ENCODE assay signal across 8 cellular contexts in genomic region chrX:154437398-154437752, GRCh38. TPM values are rescaled to one million over a fixed set of nuclear protein-coding genes. Genes with fewer than 3 reads are reported as not detected.
DNase-seq lines count a peak whose midpoint lies in the region; ATAC-seq and TF ChIP-seq lines count a peak whose summit lies in the region.

No MANE protein-coding gene starts in this region.

- BruUV-seq in A673 (replicated peaks; lab: Mats Ljungman, UMichigan) (no TSS peak), mammary epithelial cell (replicated peaks; lab: Mats Ljungman, UMichigan) (no TSS peak)

- H3K4me3 ChIP-seq in A673 (ENCODE audit: low read depth, low read length, poor library complexity, severe bottlenecking): peak overlapping the region; percentile 57
- peak overlapping the region; percentile 50 to 79 (median 67) for H3K4me3 ChIP-seq in mammary epithelial cell (replicated peaks in 1 of 3; ENCODE audit: insufficient read depth in 1 of 3, low read depth in 2 of 3, low read length in 3 of 3)

- DNase-seq in A673 (ENCODE audit: low spot score): no peak
- no peak for DNase-seq in mammary epithelial cell
- DNase-seq in mesothelial cell of epicardium (ENCODE audit: low spot score in 2 of 2, unreplicated experiment in 2 of 2): no peak
- no peak for DNase-seq in G401 (ENCODE audit: low spot score)
- DNase-seq in NCI-H446 (lab: John Stamatoyannopoulos, UW): no peak
- no peak for DNase-seq in GM19238 (ENCODE audit: insufficient read length, low spot score)
- no peak for DNase-seq in MV-4-11 (lab: John Stamatoyannopoulos, UW)

- intact Hi-C loops in A673 (cut with micrococcal nuclease; ENCODE audit: unreplicated experiment) (no loop called here), mammary epithelial cell (cut with micrococcal nuclease) (no loop called here)

- in situ Hi-C loops in mammary epithelial cell (cut with MboI; ENCODE audit: low sequenced_read_pairs in 2 of 2) (no loop called here), G401 (cut with HindIII; ENCODE audit: low sequenced_read_pairs) (no loop called here)

- POLR2A ChIA-PET in A673 (lab: Charles Lee; ENCODE audit: low non-redundant PET): no interaction called here

- H3K4me1 Mint-ChIP-seq in mesothelial cell of epicardium: peaks cover 11% of the 10 kb centered on the region

- peaks cover 11% of the 10 kb centered on the region for H3K4me1 ChIP-seq in A673 (ENCODE audit: insufficient read depth, low read length, poor library complexity, severe bottlenecking)
- H3K4me1 ChIP-seq in mammary epithelial cell (ENCODE audit: insufficient read depth, low read length): peaks cover 7% of the 10 kb centered on the region

- peaks cover 14% of the 10 kb centered on the region for H3K36me3 Mint-ChIP-seq in mesothelial cell of epicardium

- no peaks in the 10 kb centered on the region for H3K9me3 ChIP-seq in A673 (ENCODE audit: low read depth, low read length, poor library complexity, severe bottlenecking)
- no peaks in the 10 kb centered on the region for H3K9me3 ChIP-seq in mammary epithelial cell (replicated peaks; ENCODE audit: insufficient read depth, low read length)

- H3K27me3 ChIP-seq in A673 (replicated peaks; ENCODE audit: insufficient read depth, low read depth, low read length, poor library complexity): no peaks in the 10 kb centered on the region
- no peaks in the 10 kb centered on the region for H3K27me3 ChIP-seq in mammary epithelial cell (ENCODE audit: insufficient read depth, low read length)

- H3K9me3 Mint-ChIP-seq in mesothelial cell of epicardium: no peaks in the 10 kb centered on the region

- dilution Hi-C loops in mammary epithelial cell (cut with HindIII; ENCODE audit: low sequenced_read_pairs): no loop called here

- H2AFZ ChIP-seq in mammary epithelial cell (ENCODE audit: low read depth, low read length): peak overlapping the region; percentile 38

- H4K20me1 ChIP-seq in mammary epithelial cell (ENCODE audit: insufficient read depth, low read length): peaks cover under 1% of the 10 kb centered on the region

- no peak overlapping the region for H3K27ac ChIP-seq in A673 (ENCODE audit: low read depth, low read length, poor library complexity, severe bottlenecking)
- no peak overlapping the region for H3K27ac ChIP-seq in mammary epithelial cell (ENCODE audit: insufficient read depth, low read depth, low read length)

- peak overlapping the region; percentile 79 for H3K4me3 Mint-ChIP-seq in mesothelial cell of epicardium

- WGBS in mammary epithelial cell (ENCODE audit: low coverage, missing lambda C conversion rate): no CpG with 5 or more reads among the region's 35 CpGs

- peaks cover 37% of the 10 kb centered on the region for H3K79me2 ChIP-seq in mammary epithelial cell (ENCODE audit: insufficient read depth, low read length)

- peaks cover 17% of the 10 kb centered on the region for H3K36me3 ChIP-seq in A673 (ENCODE audit: insufficient read depth, low read length, poor library complexity, severe bottlenecking)
- no peaks in the 10 kb centered on the region for H3K36me3 ChIP-seq in mammary epithelial cell (ENCODE audit: insufficient read depth, low read length)

- CTCF ChIA-PET in A673 (lab: Charles Lee): no interaction called here
- CTCF ChIA-PET in mammary epithelial cell (lab: Charles Lee; ENCODE audit: low non-redundant PET): no interaction called here

- H3K27me3 Mint-ChIP-seq in mesothelial cell of epicardium (ENCODE audit: low read depth): no peaks in the 10 kb centered on the region

- ATAC-seq in HG03039 (IDR thresholded peaks at IDR 0.05; ENCODE audit: unreplicated experiment): peak; percentile 19

- peak overlapping the region; percentile 69 for H3K4me2 ChIP-seq in mammary epithelial cell (ENCODE audit: insufficient read depth, low read depth, low read length)

- H3K9ac ChIP-seq in mammary epithelial cell (ENCODE audit: insufficient read depth, low read length): no peak overlapping the region

- peak overlapping the region; percentile 61 for H3K27ac Mint-ChIP-seq in mesothelial cell of epicardium

- TF ChIP-seq CTCF in A673 (conservative IDR thresholded peaks at IDR 0.05; ENCODE audit: low read depth, low read length) (no peak), mammary epithelial cell (conservative IDR thresholded peaks at IDR 0.05 in 1 of 2, IDR thresholded peaks at IDR 0.05 in 1 of 2; ENCODE audit: extremely low read depth in 1 of 2, insufficient read depth in 1 of 2, low read depth in 1 of 2, low read length in 2 of 2) (no peak), mesothelial cell of epicardium (IDR thresholded peaks at IDR 0.05; ENCODE audit: unreplicated experiment) (no peak)

RNA-seq across cellular contexts. Expression of gene GDI1, which starts 0.4 kb away (rescaled TPM):
- total RNA-seq in A673 (2021) (137 and 139 TPM in 2 replicates), mammary epithelial cell (100 to 1,000 TPM; 100 to 109 TPM), mesothelial cell of epicardium (142 to 150 TPM (median 144 TPM) in 3 replicates)
- 112 TPM for polyA plus RNA-seq in mammary epithelial cell
- polyA minus RNA-seq in mammary epithelial cell: 132 TPM
- total RNA-seq in G401 (2014; rRNA removed; shearing (Covaris generic)): 51.4 and 57.6 TPM in 2 replicates

RNA-seq across cellular contexts. Expression of gene FAM50A, which starts 6.6 kb away (rescaled TPM):
- total RNA-seq in A673 (2021): 78.0 and 83.7 TPM in 2 replicates
- total RNA-seq in mammary epithelial cell: 10 to 100 TPM; 15.8 to 50.7 TPM
- polyA plus RNA-seq in mammary epithelial cell: 42.7 TPM
- 24.8 TPM for polyA minus RNA-seq in mammary epithelial cell
- total RNA-seq in mesothelial cell of epicardium: 52.5 to 57.6 TPM (median 54.1 TPM) in 3 replicates
- 56.1 and 63.4 TPM in 2 replicates for total RNA-seq in G401 (2014; rRNA removed; shearing (Covaris generic))

RNA-seq across cellular contexts. Expression of gene ATP6AP1, which starts 8.9 kb away (rescaled TPM):
- total RNA-seq in A673 (2021) (77.1 and 77.5 TPM in 2 replicates), mammary epithelial cell (10 to 100 TPM; 56.0 to 71.4 TPM), mesothelial cell of epicardium (77.6 to 78.2 TPM (median 78.2 TPM) in 3 replicates)
- 81.5 TPM for polyA plus RNA-seq in mammary epithelial cell
- 93.3 TPM for polyA minus RNA-seq in mammary epithelial cell
- 48.9 and 60.6 TPM in 2 replicates for total RNA-seq in G401 (2014; rRNA removed; shearing (Covaris generic))

RNA-seq across cellular contexts. Expression of gene PLXNA3, which starts 20.7 kb away (rescaled TPM):
- 49.8 and 54.6 TPM in 2 replicates for total RNA-seq in A673 (2021)
- 10 to 100 TPM; 21.2 to 56.9 TPM for total RNA-seq in mammary epithelial cell
- 29.4 TPM for polyA plus RNA-seq in mammary epithelial cell
- polyA minus RNA-seq in mammary epithelial cell: 55.2 TPM
- 126 to 133 TPM (median 128 TPM) in 3 replicates for total RNA-seq in mesothelial cell of epicardium
- total RNA-seq in G401 (2014; rRNA removed; shearing (Covaris generic)): 3.6 and 6.0 TPM in 2 replicates

RNA-seq across cellular contexts. Expression of gene TAFAZZIN, which starts 26.0 kb away (rescaled TPM):
- total RNA-seq in A673 (2021) (41.8 and 55.8 TPM in 2 replicates), mammary epithelial cell (10 to 100 TPM; 19.5 to 31.0 TPM), mesothelial cell of epicardium (36.7 to 40.8 TPM (median 40.3 TPM) in 3 replicates)
- polyA plus RNA-seq in mammary epithelial cell: 18.6 TPM
- polyA minus RNA-seq in mammary epithelial cell: 22.8 TPM
- 16.9 and 39.4 TPM in 2 replicates for total RNA-seq in G401 (2014; rRNA removed; shearing (Covaris generic))
